23 cellular contexts compared by ENCODE assay signal in the genomic region with DNA sequence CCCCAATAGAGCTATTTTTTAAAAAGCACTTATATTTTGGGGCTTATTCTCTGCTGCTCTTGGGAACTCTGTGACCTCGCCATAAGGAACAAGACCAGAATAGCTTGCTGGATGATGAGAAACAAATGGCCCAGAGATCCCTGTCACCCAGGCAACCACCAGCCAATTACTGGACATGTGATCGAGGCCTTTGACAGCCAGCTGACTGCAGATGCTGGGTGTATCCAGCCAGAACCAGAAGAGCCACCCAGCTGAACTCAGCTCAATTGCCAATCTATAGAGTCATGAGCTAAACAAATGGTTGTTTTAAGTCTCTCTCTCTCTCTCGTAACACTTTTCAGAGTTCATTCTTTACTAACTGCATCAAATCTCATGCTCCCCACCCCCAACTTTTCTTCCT. TPM values are rescaled to one million over a fixed set of nuclear protein-coding genes. Genes with fewer than 3 reads are reported as not detected.
"Had no signal": no experiment of that assay in that cellular context is flagged by ENCODE, and none has a peak within 500 bp of the region (broad histone marks: within the 10 kb centered on the region; RNA-seq: fewer than 3 reads in every experiment).

No MANE protein-coding gene starts in this region.

- H3K27ac Mint-ChIP-seq: activated naive CD4-positive, alpha-beta T cell treated with anti-CD3 and anti-CD28 coated beads, Interleukin-2, amount 50 U/mL, for 72 hours; brain; dendritic cell treated with granulocyte-macrophage colony-stimulating factor and Interleukin-4, amounts not matched to agents 40 ng/mL and 50 ng/mL, for 4 days; natural killer cell treated with Interleukin-12 subunit alpha and Interleukin-12 subunit beta and Interleukin-15 and Interleukin-18, amount 100 ng/mL, for 72 hours had no signal

- H3K4me3 Mint-ChIP-seq: brain; dendritic cell treated with granulocyte-macrophage colony-stimulating factor and Interleukin-4, amounts not matched to agents 40 ng/mL and 50 ng/mL, for 4 days; natural killer cell treated with Interleukin-12 subunit alpha and Interleukin-12 subunit beta and Interleukin-15 and Interleukin-18, amount 100 ng/mL, for 72 hours had no signal

- H3K4me1 Mint-ChIP-seq: brain had no signal

- H3K36me3 ChIP-seq: heart left ventricle, neutrophil, pancreas, right atrium auricular region, upper lobe of left lung had no signal

- H3K4me3 ChIP-seq: heart left ventricle, pancreas, psoas muscle, right atrium auricular region, upper lobe of left lung had no signal

- H3K36me3 Mint-ChIP-seq: activated naive CD4-positive, alpha-beta T cell treated with anti-CD3 and anti-CD28 coated beads, Interleukin-2, amount 50 U/mL, for 72 hours had no signal

- ATAC-seq: activated naive CD4-positive, alpha-beta T cell treated with anti-CD3 and anti-CD28 coated beads, Interleukin-2, amount 50 U/mL, for 72 hours; heart left ventricle; left ventricle myocardium superior; natural killer cell treated with Interleukin-12 subunit alpha and Interleukin-12 subunit beta and Interleukin-15 and Interleukin-18, amount 100 ng/mL, for 72 hours; pancreas; psoas muscle; stimulated activated naive CD8-positive, alpha-beta T cell treated with anti-CD3 and anti-CD28 coated beads, Interleukin-15, Interleukin-2, amounts not matched to agents 100 U/mL and 50 U/mL, for 24 hours had no signal

- H3K9me3 Mint-ChIP-seq: activated naive CD4-positive, alpha-beta T cell treated with anti-CD3 and anti-CD28 coated beads, Interleukin-2, amount 50 U/mL, for 72 hours; dendritic cell treated with granulocyte-macrophage colony-stimulating factor and Interleukin-4, amounts not matched to agents 40 ng/mL and 50 ng/mL, for 4 days; natural killer cell treated with Interleukin-12 subunit alpha and Interleukin-12 subunit beta and Interleukin-15 and Interleukin-18, amount 100 ng/mL, for 72 hours had no signal

- DNase-seq: activated gamma-delta T cell treated with Interleukin-2 at 50 U/mL for 16 hours; activated T-cell treated with anti-CD3 and anti-CD28 coated beads, Interleukin-2, amount 50 U/mL, for 1 hour; aorta; caudate nucleus; effector CD4-positive, alpha-beta T cell; heart left ventricle; left ventricle myocardium superior; mammary epithelial cell; midbrain; pancreas; psoas muscle; stimulated activated CD4-positive, alpha-beta T cell treated with anti-CD3 and anti-CD28 coated beads, Interleukin-12 subunit alpha, Interleukin-12 subunit beta, amount 100 ng/mL, for 4 hours; stimulated activated CD4-positive, alpha-beta T cell treated with anti-CD3 and anti-CD28 coated beads, Interleukin-4, amount 100 ng/mL, for 4 hours; stimulated activated naive CD8-positive, alpha-beta T cell treated with anti-CD3 and anti-CD28 coated beads, Interleukin-15, Interleukin-2, amounts not matched to agents 100 U/mL and 50 U/mL, for 24 hours; upper lobe of left lung had no signal

- H3K27me3 Mint-ChIP-seq: brain; dendritic cell treated with granulocyte-macrophage colony-stimulating factor and Interleukin-4, amounts not matched to agents 40 ng/mL and 50 ng/mL, for 4 days had no signal

- H3K27me3 ChIP-seq: neutrophil, pancreas, right atrium auricular region, upper lobe of left lung had no signal

- H3K27ac ChIP-seq: heart left ventricle, neutrophil, pancreas, psoas muscle, right atrium auricular region, upper lobe of left lung had no signal

- H3K4me1 ChIP-seq: heart left ventricle, pancreas, psoas muscle, right atrium auricular region, upper lobe of left lung had no signal

RNA-seq across cellular contexts. Expression of gene CITED1, which starts 24.4 kb away (rescaled TPM):
- total RNA-seq: aorta, epithelial cell of proximal tubule, fibroblast of villous mesenchyme, left ventricle myocardium superior had no signal
